Comparison of ENCODE assay signal across 8 cellular contexts in the genomic region with DNA sequence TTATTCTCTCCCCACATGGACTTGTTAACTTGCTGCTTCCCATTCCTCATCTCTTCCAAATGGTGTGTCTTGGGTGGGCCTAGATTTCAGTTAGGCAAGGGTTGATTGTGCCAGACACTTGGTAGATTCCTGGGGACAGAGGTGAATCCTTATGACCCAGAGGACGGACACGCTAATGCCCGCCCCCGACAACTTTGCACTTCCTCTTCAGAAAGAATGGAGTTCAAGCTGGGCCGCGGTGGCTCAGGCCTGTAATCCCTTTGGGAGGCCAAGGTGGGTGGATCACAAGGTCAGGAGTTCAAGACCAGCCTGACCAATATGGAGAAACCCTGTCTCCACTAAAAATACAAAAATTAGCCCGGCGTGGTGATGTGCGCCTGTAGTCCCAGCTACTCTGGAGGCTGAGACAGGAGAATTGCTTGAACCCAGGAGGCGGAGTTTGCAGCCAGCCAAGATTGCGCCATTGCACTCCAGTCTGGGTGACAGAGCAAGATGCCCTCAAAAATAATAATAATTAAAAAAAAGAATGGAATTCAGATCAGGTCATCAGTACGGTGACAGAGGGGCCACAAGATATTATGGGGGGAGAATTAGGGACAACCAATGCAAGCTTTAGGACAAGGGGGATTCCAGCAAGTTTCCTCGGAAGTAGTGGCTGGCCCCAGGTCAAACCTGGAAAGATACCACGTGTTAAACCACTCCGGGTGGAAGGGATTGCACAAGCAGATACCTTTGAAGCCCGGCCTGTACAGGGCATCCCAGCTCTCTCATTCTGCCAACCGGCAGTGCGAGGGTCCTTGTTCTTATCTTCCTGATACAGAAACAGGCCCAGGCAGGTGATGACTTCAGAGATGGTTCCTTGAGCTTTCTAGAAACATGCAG. TPM values are rescaled to one million over a fixed set of nuclear protein-coding genes. Genes with fewer than 3 reads are reported as not detected.
DNase-seq lines count a peak whose midpoint lies in the region; ATAC-seq and TF ChIP-seq lines count a peak whose summit lies in the region.

No MANE protein-coding gene starts in this region.

- H3K4me3 ChIP-seq in Loucy (ENCODE audit: low read length, poor library complexity, severe bottlenecking) (peak overlapping the region; percentile 91), mammary epithelial cell (replicated peaks in 1 of 3; ENCODE audit: insufficient read depth in 1 of 3, low read depth in 2 of 3, low read length in 3 of 3) (no peak overlapping the region)

- TF ChIP-seq CTCF in Loucy (conservative IDR thresholded peaks at IDR 0.05; ENCODE audit: low read length) (no peak), mammary epithelial cell (conservative IDR thresholded peaks at IDR 0.05 in 1 of 2, IDR thresholded peaks at IDR 0.05 in 1 of 2; ENCODE audit: extremely low read depth in 1 of 2, insufficient read depth in 1 of 2, low read depth in 1 of 2, low read length in 2 of 2) (no peak), natural killer cell (IDR thresholded peaks at IDR 0.05) (no peak)

- no TSS peak for BruUV-seq in mammary epithelial cell (replicated peaks; lab: Mats Ljungman, UMichigan)

- H3K36me3 ChIP-seq in Loucy (ENCODE audit: insufficient read depth, low read length) (no peaks in the 10 kb centered on the region), mammary epithelial cell (ENCODE audit: insufficient read depth, low read length) (no peaks in the 10 kb centered on the region)

- H3K27ac Mint-ChIP-seq in natural killer cell = peak overlapping the region; percentile 69 to 92

- DNase-seq in AML-193 (lab: John Stamatoyannopoulos, UW) (peak; percentile 12 to 43), mammary epithelial cell (peak; percentile 13), natural killer cell (no peak), cerebellar cortex (ENCODE audit: low spot score) (no peak), HEK293T (ENCODE audit: extremely low spot score) (no peak), NCI-H2029 treated with DMSO at 0.1 percent for 48 hours (lab: John Stamatoyannopoulos, UW) (no peak)

- H3K27me3 ChIP-seq in Loucy (ENCODE audit: insufficient read depth, low read length, poor library complexity, severe bottlenecking) = no peaks in the 10 kb centered on the region
- no peaks in the 10 kb centered on the region for H3K27me3 ChIP-seq in mammary epithelial cell (ENCODE audit: insufficient read depth, low read length)

- H3K9me3 Mint-ChIP-seq in natural killer cell = no peaks in the 10 kb centered on the region

- peak overlapping the region; percentile 91 for H3K27ac ChIP-seq in mammary epithelial cell (ENCODE audit: insufficient read depth, low read depth, low read length)

- POLR2A ChIA-PET in HEK293T (lab: Yijun Ruan, JAX) = no interaction called here

- H3K36me3 Mint-ChIP-seq in natural killer cell = no peaks in the 10 kb centered on the region

- WGBS in mammary epithelial cell (ENCODE audit: low coverage, missing lambda C conversion rate) = 73% methylated on average over 13 of the region's 18 CpGs

- intact Hi-C loops in mammary epithelial cell (cut with micrococcal nuclease) = loop anchor here (5.0 kb wide), 1 partner anchor 309 kb away; no protein-coding TSS in a partner anchor
- intact Hi-C loops in natural killer cell (cut with micrococcal nuclease) = no loop called here

- peak overlapping the region; percentile 90 for H3K4me2 ChIP-seq in Loucy (ENCODE audit: low read depth, low read length, poor library complexity, severe bottlenecking)
- peak overlapping the region; percentile 94 for H3K4me2 ChIP-seq in mammary epithelial cell (ENCODE audit: insufficient read depth, low read depth, low read length)

- H3K9me3 ChIP-seq in Loucy (ENCODE audit: insufficient read depth, low read depth, low read length) (no peaks in the 10 kb centered on the region), mammary epithelial cell (replicated peaks; ENCODE audit: insufficient read depth, low read length) (no peaks in the 10 kb centered on the region)

- H3F3A ChIP-seq in Loucy (ENCODE audit: low read depth) = no peaks in the 10 kb centered on the region

- no peaks in the 10 kb centered on the region for H3K27me3 Mint-ChIP-seq in natural killer cell (ENCODE audit: low read depth in 2 of 2)

- H3K9me2 ChIP-seq in Loucy (replicated peaks; ENCODE audit: low read depth, low read length) = no peaks in the 10 kb centered on the region

- dilution Hi-C loops in mammary epithelial cell (cut with HindIII; ENCODE audit: low sequenced_read_pairs) = loop anchor here (5.0 kb wide), 1 partner anchor 89 kb away; no protein-coding TSS in a partner anchor

- no peak overlapping the region for H2AFZ ChIP-seq in Loucy (ENCODE audit: low read length)
- no peak overlapping the region for H2AFZ ChIP-seq in mammary epithelial cell (ENCODE audit: low read depth, low read length)

- in situ Hi-C loops in mammary epithelial cell (cut with MboI; ENCODE audit: low sequenced_read_pairs in 2 of 2) = loop anchor here in 1 of 2 donors (10.0 kb wide), 1 partner anchor 307 kb away; no protein-coding TSS in a partner anchor

- peaks cover 47% of the 10 kb centered on the region for H3K4me1 ChIP-seq in Loucy (ENCODE audit: insufficient read depth, low read length, poor library complexity, severe bottlenecking)
- peaks cover 30% of the 10 kb centered on the region for H3K4me1 ChIP-seq in mammary epithelial cell (ENCODE audit: insufficient read depth, low read length)

- no peak for ATAC-seq in natural killer cell
- no peak for ATAC-seq in GM18520 (IDR thresholded peaks at IDR 0.05; ENCODE audit: unreplicated experiment)

- H3K4me3 Mint-ChIP-seq in natural killer cell = peak overlapping the region; percentile 56

- H3K4me1 Mint-ChIP-seq in natural killer cell = peaks cover 62 to 87% of the 10 kb centered on the region in 2 donors

- peaks cover 79% of the 10 kb centered on the region for H4K20me1 ChIP-seq in Loucy (ENCODE audit: insufficient read depth, low read length, poor library complexity, severe bottlenecking)
- no peaks in the 10 kb centered on the region for H4K20me1 ChIP-seq in mammary epithelial cell (ENCODE audit: insufficient read depth, low read length)

- H3K79me2 ChIP-seq in Loucy (ENCODE audit: insufficient read depth, low read length) (peaks cover 94% of the 10 kb centered on the region), mammary epithelial cell (ENCODE audit: insufficient read depth, low read length) (peaks cover 91% of the 10 kb centered on the region)

- peak overlapping the region; percentile 83 for H3K9ac ChIP-seq in Loucy (ENCODE audit: low read depth, low read length, poor library complexity, severe bottlenecking)
- H3K9ac ChIP-seq in mammary epithelial cell (ENCODE audit: insufficient read depth, low read length) = peak overlapping the region; percentile 87

- CTCF ChIA-PET in mammary epithelial cell (lab: Charles Lee; ENCODE audit: low non-redundant PET) = no interaction called here
- CTCF ChIA-PET in HEK293T (lab: Yijun Ruan, JAX) = interaction anchor here (0.6 kb wide), 1 partner anchor 227 kb away, joined by 4 read pairs; no protein-coding TSS in a partner anchor

TF ChIP-seq in HEK293T, 16 proteins besides CTCF, POLR2A, EP300 and RAD21:
- TF ChIP-seq FOXA1 (IDR thresholded peaks at IDR 0.05) (no peak), HDGF (IDR thresholded peaks at IDR 0.05; ENCODE audit: borderline replicate concordance) (no peak), LEF1 (IDR thresholded peaks at IDR 0.05; ENCODE audit: borderline replicate concordance) (no peak), NFRKB (IDR thresholded peaks at IDR 0.05) (no peak), FOXM1 (IDR thresholded peaks at IDR 0.05; ENCODE audit: borderline replicate concordance) (no peak), PKNOX1 (IDR thresholded peaks at IDR 0.05) (no peak), ZNF384 (IDR thresholded peaks at IDR 0.05) (no peak), TARDBP (IDR thresholded peaks at IDR 0.05) (no peak)

RNA-seq across cellular contexts. Expression of gene MYO9B, which starts 2.7 kb away (rescaled TPM):
- total RNA-seq in mammary epithelial cell = 10 to 100 TPM; 61.2 to 64.5 TPM
- polyA plus RNA-seq in mammary epithelial cell = 37.8 TPM
- 61.1 TPM for polyA minus RNA-seq in mammary epithelial cell
- 100 to 1,000 TPM; 321 to 378 (median 365) TPM for total RNA-seq in natural killer cell

RNA-seq across cellular contexts. Expression of gene HAUS8, which starts 3.0 kb away (rescaled TPM):
- total RNA-seq in mammary epithelial cell (10 to 100 TPM in 1 of 2 donors, 1 to 10 TPM in 1; 1.2 to 12.5 TPM), natural killer cell (10 to 100 TPM; 10.3 to 13.5 (median 10.4) TPM)
- polyA plus RNA-seq in mammary epithelial cell = 15.6 TPM
- polyA minus RNA-seq in mammary epithelial cell = 2.8 TPM

RNA-seq across cellular contexts. Expression of gene CPAMD8, which starts 51.7 kb away (rescaled TPM):
- total RNA-seq in mammary epithelial cell (1 to 10 TPM; 1.2 to 3.5 TPM), natural killer cell (1 to 10 TPM; 3.6 to 4.9 (median 4.7) TPM)
- 1.8 TPM for polyA plus RNA-seq in mammary epithelial cell
- polyA minus RNA-seq in mammary epithelial cell = 11.2 TPM

Comparison
In these comparisons a context has a peak if more than half of its experiments do, and no peak if none do; other contexts are left out.
1. DNase-seq: peak in AML-193 (2 of 2) and mammary epithelial cell (single experiment); none in natural killer cell (single experiment), cerebellar cortex (single experiment), HEK293T (single experiment) and NCI-H2029 treated with DMSO at 0.1 percent for 48 hours (single experiment).
2. RNA of gene MYO9B, which starts 2.7 kb away (total RNA-seq): 321 to 378 TPM in natural killer cell; 61.2 to 64.5 TPM in mammary epithelial cell; every median in the first group is over 4 times any median in the second.